In the genomic region with DNA sequence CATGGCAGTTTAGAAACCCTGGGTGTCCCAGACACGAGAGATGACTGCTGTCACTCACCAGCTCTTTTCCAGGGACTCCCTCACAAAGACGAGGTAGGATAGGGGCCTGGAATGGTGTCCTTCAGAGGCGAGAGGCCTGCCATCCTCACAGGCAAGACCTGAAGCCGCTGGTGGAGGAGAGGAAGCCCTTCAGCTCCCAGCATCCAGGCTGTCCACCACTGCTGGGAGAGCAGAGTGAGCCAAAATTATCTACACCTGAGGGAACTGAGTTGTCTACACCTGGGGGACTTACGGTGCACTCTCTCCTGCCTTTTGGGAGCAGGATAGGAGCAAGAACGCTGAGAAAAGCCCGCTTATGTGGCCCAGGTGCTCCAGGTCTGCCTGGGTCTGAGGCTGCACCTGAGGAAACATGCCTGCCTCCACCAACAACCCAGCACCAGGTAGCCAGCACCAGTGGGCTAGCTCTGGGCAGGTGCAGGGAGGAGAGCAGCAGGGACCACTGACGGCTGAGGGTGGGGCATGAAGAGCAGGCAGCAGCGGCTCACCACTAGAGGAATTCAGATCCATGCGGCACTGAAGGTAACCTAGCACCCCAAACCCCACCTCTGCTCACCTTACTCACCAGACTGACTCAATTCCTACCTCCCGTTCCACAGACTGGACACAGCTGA, we compare ENCODE assay signal across 1 cellular context.
TF ChIP-seq lines count a peak whose summit lies in the region.

No MANE protein-coding gene starts in this region.

TF ChIP-seq in H1, 55 proteins besides CTCF, POLR2A, EP300 and RAD21:
- no peak for TF ChIP-seq JUN (IDR thresholded peaks at IDR 0.05; ENCODE audit: low read depth, low read length)
- peak; percentile 54 for TF ChIP-seq CTBP2 (IDR thresholded peaks at IDR 0.05; ENCODE audit: borderline replicate concordance, insufficient read depth, insufficient read length, low read length)
